Comparison of ENCODE assay signal across 9 cellular contexts in the genomic region with DNA sequence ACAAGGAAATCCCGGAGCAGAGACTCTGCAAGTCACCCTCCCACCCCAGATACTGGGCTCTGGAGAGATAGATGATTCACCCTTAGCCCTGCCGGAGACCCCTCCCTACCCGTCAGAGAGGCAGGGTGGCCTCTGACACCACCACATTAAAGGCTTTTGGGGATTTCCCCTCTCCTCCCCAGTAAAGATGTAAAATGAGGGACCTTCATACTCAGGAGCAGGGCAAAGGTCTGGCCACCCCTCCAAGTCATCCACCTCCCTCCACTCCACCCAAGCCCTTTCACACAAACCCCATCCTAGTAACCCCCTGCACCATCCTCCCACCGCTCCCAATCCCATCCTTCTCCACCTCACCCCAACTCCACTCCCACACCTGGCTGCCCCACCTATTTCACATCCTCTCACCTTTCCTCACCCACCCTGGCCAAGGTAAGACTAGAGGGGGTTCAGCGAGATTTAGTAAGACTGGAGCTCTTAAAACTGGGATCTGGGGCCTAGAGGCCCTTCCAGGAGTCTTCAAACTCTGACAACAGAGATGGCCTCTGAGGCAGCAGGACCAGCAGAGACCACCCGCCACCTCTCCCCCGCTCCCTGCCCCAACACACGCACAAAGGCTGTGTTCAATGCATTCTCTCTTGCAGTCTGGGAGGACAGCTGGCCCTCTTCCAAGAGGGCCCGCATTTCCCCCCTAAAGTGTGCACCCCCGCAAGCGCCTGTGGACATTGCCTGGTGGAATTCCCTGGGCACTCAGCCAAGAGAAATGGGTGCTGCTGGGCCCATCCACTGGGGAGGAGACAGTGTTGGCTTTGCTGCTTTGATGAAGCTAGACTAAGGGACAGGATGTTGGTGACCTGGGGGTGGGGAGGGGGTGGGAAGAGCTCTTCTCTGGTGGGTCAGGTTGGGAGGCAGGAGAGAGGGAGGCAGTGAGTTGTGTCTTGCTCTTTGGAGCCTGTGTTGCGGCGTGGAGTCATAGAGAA. TPM values are rescaled to one million over a fixed set of nuclear protein-coding genes. Genes with fewer than 3 reads are reported as not detected.
DNase-seq lines count a peak whose midpoint lies in the region; ATAC-seq, FAIRE-seq and TF ChIP-seq lines count a peak whose summit lies in the region.
"Had no signal": no experiment of that assay in that cellular context is flagged by ENCODE, and none has a peak within 500 bp of the region (broad histone marks: within the 10 kb centered on the region; RNA-seq: fewer than 3 reads in every experiment).

No MANE protein-coding gene starts in this region.

- H3K4me1 ChIP-seq in HEK293 (ENCODE audit: control insufficient read depth, insufficient read depth, low read length) (peaks cover 15% of the 10 kb centered on the region), skeletal muscle satellite cell (ENCODE audit: control insufficient read depth, insufficient read depth, low read length) (peaks cover 10% of the 10 kb centered on the region)

- H3K27ac ChIP-seq in HEK293 (ENCODE audit: extremely low read depth, low read depth, low read length), result no peak overlapping the region

- peak overlapping the region; percentile 91 to 96 for H3K4me3 Mint-ChIP-seq in effector memory CD8-positive, alpha-beta T cell

- no peaks in the 10 kb centered on the region for H3K36me3 ChIP-seq in HEK293 (ENCODE audit: control insufficient read depth in 2 of 2, insufficient read depth in 1 of 2, low read length in 2 of 2)
- no peaks in the 10 kb centered on the region for H3K36me3 ChIP-seq in skeletal muscle satellite cell (ENCODE audit: insufficient read depth, low read length)

- H3K27ac Mint-ChIP-seq in effector memory CD8-positive, alpha-beta T cell, result peak overlapping the region; percentile 89 to 95

- CTCF ChIA-PET in HEK293 (lab: Yijun Ruan, JAX), result interaction anchor here (0.9 to 1.2 kb wide), 4 partner anchors 14 to 116 kb away, joined by 3 to 5 read pairs (median 3); no protein-coding TSS in a partner anchor

- no peak for FAIRE-seq in HTR-8/SVneo (lab: Jason Lieb, UNC)

- peak; percentile 63 to 66 for DNase-seq in activated CD4-positive, alpha-beta T cell treated with anti-CD3 and anti-CD28 coated beads for 4 hours
- peak; percentile 23 to 36 (median 29) for DNase-seq in effector memory CD8-positive, alpha-beta T cell
- DNase-seq in occipital lobe (lab: John Stamatoyannopoulos, UW) (no peak), HTR-8/SVneo (ENCODE audit: insufficient read length, low spot score) (no peak), NOMO-1 treated with DMSO at 0.1 percent for 48 hours (lab: John Stamatoyannopoulos, UW; ENCODE audit: unreplicated experiment) (no peak)
- DNase-seq: IMR-90 had no signal

- H3K27me3 Mint-ChIP-seq in effector memory CD8-positive, alpha-beta T cell, result no peaks in the 10 kb centered on the region

- H3K4me1 Mint-ChIP-seq in effector memory CD8-positive, alpha-beta T cell (ENCODE audit: low read depth in 2 of 2), result peaks cover 15 to 24% of the 10 kb centered on the region in 2 donors

- peak; percentile 53 for ATAC-seq in effector memory CD8-positive, alpha-beta T cell (replicated peaks)
- ATAC-seq in HG03039 (IDR thresholded peaks at IDR 0.05; ENCODE audit: unreplicated experiment), result no peak

- no peaks in the 10 kb centered on the region for H3K9me3 Mint-ChIP-seq in effector memory CD8-positive, alpha-beta T cell

- no peak for TF ChIP-seq CTCF in HEK293 (tag by site-specific recombination; IDR thresholded peaks at IDR 0.05)

- peaks cover 9% of the 10 kb centered on the region for H3K36me3 Mint-ChIP-seq in effector memory CD8-positive, alpha-beta T cell (ENCODE audit: insufficient read depth)

- H3K4me3 ChIP-seq in HEK293 (ENCODE audit: low read depth, low read length) (no peak overlapping the region), skeletal muscle satellite cell (ENCODE audit: low read length) (peak overlapping the region; percentile 87)

- POLR2A ChIA-PET in HEK293 (lab: Yijun Ruan, JAX), result interaction anchor here (0.8 kb wide), 1 partner anchor 415 kb away, joined by 3 read pairs; no protein-coding TSS in a partner anchor

- peak overlapping the region; percentile 98 for H3K4me2 ChIP-seq in skeletal muscle satellite cell (ENCODE audit: low read length)

- H3K27me3 ChIP-seq in skeletal muscle satellite cell (ENCODE audit: control insufficient read depth, insufficient read depth, low read length), result peaks cover 9% of the 10 kb centered on the region

- H3K9me3 ChIP-seq in HEK293 (ENCODE audit: control insufficient read depth, insufficient read depth, low read depth, low read length) (no peaks in the 10 kb centered on the region), skeletal muscle satellite cell (replicated peaks; ENCODE audit: low read length) (no peaks in the 10 kb centered on the region)

- peak overlapping the region; percentile 76 for H3K9ac ChIP-seq in skeletal muscle satellite cell (ENCODE audit: low read depth, low read length)

TF ChIP-seq in HEK293, 187 proteins besides CTCF, POLR2A, EP300 and RAD21 (continues in another document):
- TF ChIP-seq SP2 (tag by site-specific recombination; IDR thresholded peaks at IDR 0.05), result no peak
- TF ChIP-seq, protein P1, sequence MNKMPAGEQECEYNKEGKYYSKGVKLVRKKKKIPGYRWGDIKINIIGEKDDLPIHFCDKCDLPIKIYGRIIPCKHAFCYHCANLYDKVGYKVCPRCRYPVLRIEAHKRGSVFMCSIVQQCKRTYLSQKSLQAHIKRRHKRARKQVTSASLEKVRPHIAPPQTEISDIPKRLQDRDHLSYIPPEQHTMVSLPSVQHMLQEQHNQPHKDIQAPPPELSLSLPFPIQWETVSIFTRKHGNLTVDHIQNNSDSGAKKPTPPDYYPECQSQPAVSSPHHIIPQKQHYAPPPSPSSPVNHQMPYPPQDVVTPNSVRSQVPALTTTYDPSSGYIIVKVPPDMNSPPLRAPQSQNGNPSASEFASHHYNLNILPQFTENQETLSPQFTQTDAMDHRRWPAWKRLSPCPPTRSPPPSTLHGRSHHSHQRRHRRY (tag by site-specific recombination; IDR thresholded peaks at IDR 0.05), result no peak
- TF ChIP-seq PRDM1 (tag by site-specific recombination; IDR thresholded peaks at IDR 0.05), result no peak
- TF ChIP-seq ZNF133 (tag by site-specific recombination; IDR thresholded peaks at IDR 0.05), result no peak
- TF ChIP-seq, protein P2, sequence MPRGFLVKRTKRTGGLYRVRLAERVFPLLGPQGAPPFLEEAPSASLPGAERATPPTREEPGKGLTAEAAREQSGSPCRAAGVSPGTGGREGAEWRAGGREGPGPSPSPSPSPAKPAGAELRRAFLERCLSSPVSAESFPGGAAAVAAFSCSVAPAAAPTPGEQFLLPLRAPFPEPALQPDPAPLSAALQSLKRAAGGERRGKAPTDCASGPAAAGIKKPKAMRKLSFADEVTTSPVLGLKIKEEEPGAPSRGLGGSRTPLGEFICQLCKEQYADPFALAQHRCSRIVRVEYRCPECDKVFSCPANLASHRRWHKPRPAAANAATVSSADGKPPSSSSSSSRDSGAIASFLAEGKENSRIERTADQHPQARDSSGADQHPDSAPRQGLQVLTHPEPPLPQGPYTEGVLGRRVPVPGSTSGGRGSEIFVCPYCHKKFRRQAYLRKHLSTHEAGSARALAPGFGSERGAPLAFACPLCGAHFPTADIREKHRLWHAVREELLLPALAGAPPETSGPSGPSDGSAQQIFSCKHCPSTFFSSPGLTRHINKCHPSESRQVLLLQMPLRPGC (tag by site-specific recombination; IDR thresholded peaks at IDR 0.05), result no peak
- no peak for TF ChIP-seq ZNF26 (tag by site-specific recombination; IDR thresholded peaks at IDR 0.05)
- TF ChIP-seq EGR2 (tag by site-specific recombination; IDR thresholded peaks at IDR 0.05; ENCODE audit: low read depth), result peak; percentile 19; the same call in 1 of the 2 replicates
- TF ChIP-seq ZNF677 (tag by site-specific recombination; IDR thresholded peaks at IDR 0.05), result no peak
- TF ChIP-seq ZNF791 (tag by site-specific recombination; IDR thresholded peaks at IDR 0.05), result no peak
- no peak for TF ChIP-seq ZNF394 (tag by site-specific recombination; IDR thresholded peaks at IDR 0.05; ENCODE audit: borderline replicate concordance)
- TF ChIP-seq ZFP69B (tag by site-specific recombination; IDR thresholded peaks at IDR 0.05), result peak; percentile 86
- TF ChIP-seq ZFHX2 (tag by site-specific recombination; conservative IDR thresholded peaks at IDR 0.05), result peak; percentile 47; the same call in 1 of the 2 replicates
- TF ChIP-seq ZNF558 (tag by site-specific recombination; IDR thresholded peaks at IDR 0.05), result no peak
- TF ChIP-seq ZNF623 (tag by site-specific recombination; IDR thresholded peaks at IDR 0.05), result no peak
- no peak for TF ChIP-seq ZNF175 (tag by site-specific recombination; IDR thresholded peaks at IDR 0.05)
- no peak for TF ChIP-seq ZNF404 (tag by site-specific recombination; IDR thresholded peaks at IDR 0.05)

RNA-seq across cellular contexts. Expression of gene ABAT, which starts 1.1 kb away (rescaled TPM):
- 1.5 and 2.8 TPM in 2 replicates for total RNA-seq in skeletal muscle satellite cell (2012; rRNA removed)
- 86.1 TPM for total RNA-seq in occipital lobe

RNA-seq across cellular contexts. Expression of gene METTL22, which starts 54.0 kb away (rescaled TPM):
- total RNA-seq in skeletal muscle satellite cell (2012; rRNA removed), result 29.7 and 31.2 TPM in 2 replicates
- 13.7 TPM for total RNA-seq in occipital lobe

Comparison
In these comparisons a context has a peak if more than half of its experiments do, and no peak if none do; other contexts are left out.
1. DNase-seq: peak in activated CD4-positive, alpha-beta T cell treated with anti-CD3 and anti-CD28 coated beads for 4 hours (2 of 2) and effector memory CD8-positive, alpha-beta T cell (3 of 3); none in occipital lobe (single experiment), HTR-8/SVneo (single experiment) and NOMO-1 treated with DMSO at 0.1 percent for 48 hours (single experiment).